ENCODE assay signal across 20 cellular contexts in genomic region chr1:230371923-230372703, GRCh38. TPM values are rescaled to one million over a fixed set of nuclear protein-coding genes. Genes with fewer than 3 reads are reported as not detected.
DNase-seq lines count a peak whose midpoint lies in the region; ATAC-seq, FAIRE-seq and TF ChIP-seq lines count a peak whose summit lies in the region.
"Had no signal": no experiment of that assay in that cellular context is flagged by ENCODE, and none has a peak within 500 bp of the region (broad histone marks: within the 10 kb centered on the region; RNA-seq: fewer than 3 reads in every experiment).

No MANE protein-coding gene starts in this region.

- no peaks in the 10 kb centered on the region for H3K27me3 ChIP-seq in Loucy (ENCODE audit: insufficient read depth, low read length, poor library complexity, severe bottlenecking)
- H3K27me3 ChIP-seq in PC-9 (ENCODE audit: insufficient read depth, low read depth), result peaks cover 75% of the 10 kb centered on the region
- H3K27me3 ChIP-seq in stomach smooth muscle (ENCODE audit: control insufficient read depth in 1 of 2, insufficient read depth in 2 of 2, low read length in 2 of 2), result peaks cover 0 to 3% of the 10 kb centered on the region in 2 donors
- no peaks in the 10 kb centered on the region for H3K27me3 ChIP-seq in ovary
- H3K27me3 ChIP-seq: BLaER1 treated with 17β-estradiol and CSF1 and Interleukin-3, amounts not matched to agents 10 nM and 100 nM had no signal

- H3K9me3 ChIP-seq in Loucy (ENCODE audit: insufficient read depth, low read depth, low read length), result no peaks in the 10 kb centered on the region
- no peaks in the 10 kb centered on the region for H3K9me3 ChIP-seq in PC-9 (ENCODE audit: insufficient read depth, low read depth)
- no peaks in the 10 kb centered on the region for H3K9me3 ChIP-seq in stomach smooth muscle (ENCODE audit: control insufficient read depth in 2 of 2, low read length in 2 of 2)
- no peaks in the 10 kb centered on the region for H3K9me3 ChIP-seq in ovary
- H3K9me3 ChIP-seq: BLaER1 treated with 17β-estradiol and CSF1 and Interleukin-3, amounts not matched to agents 10 nM and 100 nM had no signal

- no peaks in the 10 kb centered on the region for H3K9me2 ChIP-seq in Loucy (replicated peaks; ENCODE audit: low read depth, low read length)
- no peaks in the 10 kb centered on the region for H3K9me2 ChIP-seq in PC-9 (ENCODE audit: insufficient read depth)

- FAIRE-seq in islet of Langerhans (lab: Jason Lieb, UNC), result peak; percentile 88
- FAIRE-seq: A204.1 had no signal

- CTCF ChIA-PET in PC-9 (lab: Charles Lee), result no interaction called here

- no peaks in the 10 kb centered on the region for H3K4me1 ChIP-seq in Loucy (ENCODE audit: insufficient read depth, low read length, poor library complexity, severe bottlenecking)
- no peaks in the 10 kb centered on the region for H3K4me1 ChIP-seq in PC-9 (replicated peaks; ENCODE audit: insufficient read depth)
- H3K4me1 ChIP-seq in stomach smooth muscle (ENCODE audit: control insufficient read depth, insufficient read depth, low read length), result no peaks in the 10 kb centered on the region
- no peaks in the 10 kb centered on the region for H3K4me1 ChIP-seq in ovary (ENCODE audit: insufficient read depth)

- H4K20me1 ChIP-seq in Loucy (ENCODE audit: insufficient read depth, low read length, poor library complexity, severe bottlenecking) (no peaks in the 10 kb centered on the region), PC-9 (ENCODE audit: insufficient read depth) (no peaks in the 10 kb centered on the region)

- TF ChIP-seq EP300 in ovary (IDR thresholded peaks at IDR 0.05), result no peak

- POLR2A ChIA-PET in PC-9 (lab: Charles Lee; ENCODE audit: unreplicated experiment), result no interaction called here

- H3K79me2 ChIP-seq in Loucy (ENCODE audit: insufficient read depth, low read length), result no peaks in the 10 kb centered on the region
- H3K79me2 ChIP-seq in PC-9 (ENCODE audit: low read depth), result no peaks in the 10 kb centered on the region

- 32 to 54% (median 38%) methylated on average over 12 of the region's 12 CpGs for WGBS in ovary, 3 donors

- H3F3A ChIP-seq in Loucy (ENCODE audit: low read depth), result no peaks in the 10 kb centered on the region
- H3F3A ChIP-seq in PC-9 (ENCODE audit: insufficient read depth, low read depth), result no peaks in the 10 kb centered on the region

- peak overlapping the region; percentile 37 for H3K4me2 ChIP-seq in Loucy (ENCODE audit: low read depth, low read length, poor library complexity, severe bottlenecking)
- peak overlapping the region; percentile 13; the same call in 1 of the 2 replicates for H3K4me2 ChIP-seq in PC-9
- H3K4me2 ChIP-seq: BLaER1 treated with 17β-estradiol and CSF1 and Interleukin-3, amounts not matched to agents 10 nM and 100 nM; KMS-11 had no signal

- no peak overlapping the region for H3K9ac ChIP-seq in Loucy (ENCODE audit: low read depth, low read length, poor library complexity, severe bottlenecking)
- no peak overlapping the region for H3K9ac ChIP-seq in stomach smooth muscle (ENCODE audit: low read length in 2 of 2)
- H3K9ac ChIP-seq: BLaER1 treated with 17β-estradiol and CSF1 and Interleukin-3, amounts not matched to agents 10 nM and 100 nM; KMS-11 had no signal

- BruUV-seq in PC-9 (replicated peaks; lab: Mats Ljungman, UMichigan), result no TSS peak

- peak overlapping the region; percentile 46 for H2AFZ ChIP-seq in Loucy (ENCODE audit: low read length)
- no peak overlapping the region for H2AFZ ChIP-seq in PC-9

- H3K4me3 ChIP-seq in Loucy (ENCODE audit: low read length, poor library complexity, severe bottlenecking) (no peak overlapping the region), PC-9 (no peak overlapping the region), stomach smooth muscle (ENCODE audit: low read length in 2 of 2) (peak overlapping the region; percentile 21 to 40), ovary (no peak overlapping the region)
- H3K4me3 ChIP-seq: BLaER1 treated with 17β-estradiol and CSF1 and Interleukin-3, amounts not matched to agents 10 nM and 100 nM had no signal

- intact Hi-C loops in PC-9 (cut with micrococcal nuclease; ENCODE audit: unreplicated experiment), result no loop called here
- intact Hi-C loops in ovary (cut with DNase I), result no loop called here

- H3K36me3 ChIP-seq in Loucy (ENCODE audit: insufficient read depth, low read length) (no peaks in the 10 kb centered on the region), PC-9 (ENCODE audit: low read depth) (no peaks in the 10 kb centered on the region), stomach smooth muscle (ENCODE audit: control insufficient read depth in 2 of 2, insufficient read depth in 2 of 2, low read length in 2 of 2) (no peaks in the 10 kb centered on the region), ovary (no peaks in the 10 kb centered on the region)

- H3K27ac ChIP-seq in PC-9 (no peak overlapping the region), stomach smooth muscle (ENCODE audit: low read length) (no peak overlapping the region), ovary (no peak overlapping the region)
- H3K27ac ChIP-seq: BLaER1 treated with 17β-estradiol and CSF1 and Interleukin-3, amounts not matched to agents 10 nM and 100 nM; KMS-11 had no signal

- no peak for DNase-seq in PC-9
- DNase-seq in ovary, result no peak
- no peak for DNase-seq in HuH-7 (ENCODE audit: low spot score)
- DNase-seq: CD8-positive, alpha-beta T cell; NCI-H1048; NCI-H1436; NCI-H1930; NCI-H2171 treated with DMSO at 0.1 percent for 48 hours; NCI-H446; NCI-H69; SHP77 treated with DMSO at 0.1 percent for 48 hours had no signal

- TF ChIP-seq POLR2A in ovary (IDR thresholded peaks at IDR 0.05), result no peak

- no peak for ATAC-seq in GM19397 (IDR thresholded peaks at IDR 0.05; ENCODE audit: unreplicated experiment)
- ATAC-seq: CD8-positive, alpha-beta T cell; SK-N-SH treated with all-trans-retinoic acid at 6 μM for 48 hours had no signal

- no peak for TF ChIP-seq CTCF in Loucy (conservative IDR thresholded peaks at IDR 0.05; ENCODE audit: low read length)
- no peak for TF ChIP-seq CTCF in PC-9 (conservative IDR thresholded peaks at IDR 0.05)
- no peak for TF ChIP-seq CTCF in ovary (IDR thresholded peaks at IDR 0.05)

RNA-seq across cellular contexts. Expression of gene PGBD5, which starts 54.0 kb away (rescaled TPM):
- total RNA-seq in PC-9 (2021), result not detected in 2 replicates
- 1 to 10 TPM in 4 of 7 donors, under 1 TPM in 3; 0.12 to 2.6 (median 1.1) TPM for total RNA-seq in ovary
- 1 to 10 TPM in 1 of 2 donors, under 1 TPM in 1; 0.47 to 1.1 TPM for polyA plus RNA-seq in ovary
- total RNA-seq: CD8-positive, alpha-beta T cell; HT-29 had no signal

Comparison
In these comparisons a context has a peak if more than half of its experiments do, and no peak if none do; other contexts are left out.
1. H3K4me3 ChIP-seq: peak in stomach smooth muscle (2 of 2); none in Loucy (single experiment), PC-9 (single experiment) and ovary (single experiment).